Comparison of ENCODE assay signal across 1 cellular context in the genomic region with DNA sequence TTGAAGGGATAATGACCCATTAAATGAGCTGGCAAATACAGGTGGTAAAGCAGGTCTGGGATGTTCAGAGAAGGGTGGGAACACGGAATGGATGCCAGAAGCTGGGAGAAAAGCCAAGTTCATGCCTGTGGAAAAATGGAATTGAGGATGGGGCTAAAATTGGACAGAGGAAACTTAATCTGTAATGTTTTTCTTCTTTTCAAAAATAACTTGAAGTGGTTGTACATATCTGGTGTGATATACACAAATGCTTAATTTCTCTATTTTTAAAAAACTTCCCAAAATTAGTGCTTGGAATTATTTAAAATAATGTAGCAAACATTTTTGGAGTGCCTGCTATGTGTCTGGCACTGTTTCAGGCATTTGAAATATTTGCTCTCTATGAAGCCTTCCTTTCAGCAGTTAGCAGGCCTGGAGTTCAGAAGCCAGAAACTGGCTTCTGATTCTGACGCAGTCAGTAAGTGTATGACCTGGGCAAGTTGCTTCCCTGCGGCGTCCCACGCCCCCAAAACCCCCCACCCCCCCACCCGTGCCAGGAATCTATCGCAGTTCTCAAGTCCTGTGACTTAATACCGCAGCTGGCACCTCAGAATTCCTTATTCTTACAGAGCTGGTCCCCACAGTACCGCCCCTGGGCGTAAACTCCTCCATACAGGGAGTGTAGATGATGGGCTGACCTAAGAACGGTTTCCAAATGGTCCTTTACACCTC.
TF ChIP-seq lines count a peak whose summit lies in the region.

No MANE protein-coding gene starts in this region.

TF ChIP-seq in IMR-90, 13 proteins besides CTCF, POLR2A, EP300 and RAD21 (continued from another document):
- TF ChIP-seq, protein P1, sequence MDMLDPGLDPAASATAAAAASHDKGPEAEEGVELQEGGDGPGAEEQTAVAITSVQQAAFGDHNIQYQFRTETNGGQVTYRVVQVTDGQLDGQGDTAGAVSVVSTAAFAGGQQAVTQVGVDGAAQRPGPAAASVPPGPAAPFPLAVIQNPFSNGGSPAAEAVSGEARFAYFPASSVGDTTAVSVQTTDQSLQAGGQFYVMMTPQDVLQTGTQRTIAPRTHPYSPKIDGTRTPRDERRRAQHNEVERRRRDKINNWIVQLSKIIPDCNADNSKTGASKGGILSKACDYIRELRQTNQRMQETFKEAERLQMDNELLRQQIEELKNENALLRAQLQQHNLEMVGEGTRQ (IDR thresholded peaks at IDR 0.05; ENCODE audit: low read depth, low read length) = no peak
- no peak for TF ChIP-seq NFE2L2 (IDR thresholded peaks at IDR 0.05; ENCODE audit: low read depth, low read length)
- TF ChIP-seq SMC3 (IDR thresholded peaks at IDR 0.05; ENCODE audit: low read depth, low read length) = no peak
